Comparison of ENCODE assay signal across 20 cellular contexts in genomic region chr4:109275346-109275745, GRCh38. TPM values are rescaled to one million over a fixed set of nuclear protein-coding genes. Genes with fewer than 3 reads are reported as not detected.
"Had no signal": no experiment of that assay in that cellular context is flagged by ENCODE, and none has a peak within 500 bp of the region (broad histone marks: within the 10 kb centered on the region; RNA-seq: fewer than 3 reads in every experiment).

No MANE protein-coding gene starts in this region.

- ATAC-seq: Panc1, PC-3, Right ventricle myocardium inferior had no signal

- H3K9me3 Mint-ChIP-seq: IgD-negative memory B cell had no signal

- H3K4me1 ChIP-seq: SJCRH30 had no signal

- H3K4me3 ChIP-seq: MG63, SJCRH30, SK-N-MC had no signal

- H3K36me3 Mint-ChIP-seq: IgD-negative memory B cell had no signal

- H3K27me3 ChIP-seq: MG63, SJCRH30 had no signal

- H3K27ac ChIP-seq: HL-60, SJCRH30, SK-N-MC had no signal

- H3K36me3 ChIP-seq: MG63 had no signal

- H3K9me3 ChIP-seq: MG63, SJCRH30 had no signal

- DNase-seq: KBM-7, MG63, NCI-H1092, NCI-H1105 treated with DMSO at 0.1 percent for 48 hours, NCI-H1436, NCI-H2029, NCI-H2081 treated with DMSO at 0.1 percent for 48 hours, NCI-H524, NCI-H526 treated with DMSO at 0.1 percent for 48 hours, NCI-H774, PC-3, SHP77 treated with DMSO at 0.1 percent for 48 hours had no signal

- H3K27ac Mint-ChIP-seq: IgD-negative memory B cell had no signal

- H3K4me3 Mint-ChIP-seq: IgD-negative memory B cell had no signal

RNA-seq across cellular contexts. Expression of gene COL25A1, which starts 27.1 kb away (rescaled TPM):
- total RNA-seq: OCI-LY7; PC-3; T-helper 1 cell treated with Interleukin-12 subunit alpha and Interleukin-12 subunit beta and Interleukin-4 antibody, amounts not matched to agents 30 ng/mL and 1 ng/mL, for 36 hours had no signal
- polyA plus RNA-seq: IgD-negative memory B cell had no signal
